Comparison of ENCODE assay signal across 25 cellular contexts in genomic region chr12:9762369-9762768, GRCh38. TPM values are rescaled to one million over a fixed set of nuclear protein-coding genes. Genes with fewer than 3 reads are reported as not detected.
DNase-seq lines count a peak whose midpoint lies in the region; ATAC-seq and TF ChIP-seq lines count a peak whose summit lies in the region.
"Had no signal": no experiment of that assay in that cellular context is flagged by ENCODE, and none has a peak within 500 bp of the region (broad histone marks: within the 10 kb centered on the region; RNA-seq: fewer than 3 reads in every experiment).

No MANE protein-coding gene starts in this region.

- H3K27ac ChIP-seq in CD8-positive, alpha-beta memory T cell (ENCODE audit: low read depth, low read length), result peak overlapping the region; percentile 10
- no peak overlapping the region for H3K27ac ChIP-seq in gastrocnemius medialis
- H3K27ac ChIP-seq: epithelial cell of prostate, hepatocyte, sigmoid colon, WERI-Rb-1 had no signal

- TF ChIP-seq POLR2A in gastrocnemius medialis (IDR thresholded peaks at IDR 0.05), result no peak

- intact Hi-C loops in activated CD4-positive, alpha-beta T cell treated with anti-CD3 and anti-CD28 coated beads for 36 hours (cut with DNase I, micrococcal nuclease), result no loop called here
- intact Hi-C loops in natural killer cell (cut with micrococcal nuclease), result no loop called here
- intact Hi-C loops in gastrocnemius medialis (cut with DNase I; ENCODE audit: low total_unique reads), result no loop called here

- TF ChIP-seq CTCF in natural killer cell (IDR thresholded peaks at IDR 0.05), result no peak
- TF ChIP-seq CTCF in osteocyte (IDR thresholded peaks at IDR 0.05), result no peak
- no peak for TF ChIP-seq CTCF in gastrocnemius medialis (IDR thresholded peaks at IDR 0.05 in 4 of 5, conservative IDR thresholded peaks at IDR 0.05 in 1 of 5)

- H3K27me3 ChIP-seq in CD8-positive, alpha-beta memory T cell (ENCODE audit: insufficient read depth, low read length, poor library complexity, severe bottlenecking), result no peaks in the 10 kb centered on the region
- H3K27me3 ChIP-seq in gastrocnemius medialis, result no peaks in the 10 kb centered on the region
- H3K27me3 ChIP-seq: hepatocyte, sigmoid colon had no signal

- CTCF ChIA-PET in activated CD4-positive, alpha-beta T cell treated with anti-CD3 and anti-CD28 coated beads for 36 hours (lab: Charles Lee), result interaction anchor here (8.1 to 22.1 kb wide), 3 partner anchors 13 to 37 kb away, joined by 113 to 804 read pairs (median 125); no protein-coding TSS in a partner anchor
- CTCF ChIA-PET in CD8-positive, alpha-beta memory T cell (lab: Charles Lee), result interaction anchor here (3.6 to 19.4 kb wide), 3 partner anchors 13 to 37 kb away, joined by 20 to 359 read pairs (median 98); no protein-coding TSS in a partner anchor

- no peaks in the 10 kb centered on the region for H3K27me3 Mint-ChIP-seq in activated CD4-positive, alpha-beta T cell treated with anti-CD3 and anti-CD28 coated beads for 36 hours
- no peaks in the 10 kb centered on the region for H3K27me3 Mint-ChIP-seq in CD8-positive, alpha-beta memory T cell
- H3K27me3 Mint-ChIP-seq in activated T-helper 17 cell treated with anti-CD3 and anti-CD28 coated beads, Interleukin-2, amount 50 U/mL, for 72 hours, result no peaks in the 10 kb centered on the region
- H3K27me3 Mint-ChIP-seq in natural killer cell (ENCODE audit: low read depth in 2 of 2), result no peaks in the 10 kb centered on the region
- H3K27me3 Mint-ChIP-seq in osteocyte (ENCODE audit: unreplicated experiment), result peaks cover 8% of the 10 kb centered on the region

- H3K4me1 ChIP-seq in CD8-positive, alpha-beta memory T cell (ENCODE audit: insufficient read depth, low read length), result peaks cover 42% of the 10 kb centered on the region
- H3K4me1 ChIP-seq in gastrocnemius medialis, result no peaks in the 10 kb centered on the region
- H3K4me1 ChIP-seq: BE2C, sigmoid colon had no signal

- H3K4me1 Mint-ChIP-seq in activated CD4-positive, alpha-beta T cell treated with anti-CD3 and anti-CD28 coated beads for 36 hours, result peaks cover 53% of the 10 kb centered on the region
- peaks cover 49 to 64% (median 62%) of the 10 kb centered on the region in 3 donors for H3K4me1 Mint-ChIP-seq in CD8-positive, alpha-beta memory T cell
- H3K4me1 Mint-ChIP-seq in activated T-helper 17 cell treated with anti-CD3 and anti-CD28 coated beads, Interleukin-2, amount 50 U/mL, for 72 hours, result peaks cover 50% of the 10 kb centered on the region
- H3K4me1 Mint-ChIP-seq in natural killer cell, result peaks cover 70 to 75% of the 10 kb centered on the region in 2 donors
- no peaks in the 10 kb centered on the region for H3K4me1 Mint-ChIP-seq in osteocyte (ENCODE audit: unreplicated experiment)

- no peak for ATAC-seq in activated CD4-positive, alpha-beta T cell treated with anti-CD3 and anti-CD28 coated beads for 36 hours
- ATAC-seq in activated T-helper 17 cell treated with anti-CD3 and anti-CD28 coated beads, Interleukin-2, amount 50 U/mL, for 72 hours (replicated peaks), result no peak
- ATAC-seq in natural killer cell (no peak), gastrocnemius medialis (no peak)
- ATAC-seq: GM12878 had no signal

- H3K27ac Mint-ChIP-seq in activated CD4-positive, alpha-beta T cell treated with anti-CD3 and anti-CD28 coated beads for 36 hours, result peak overlapping the region; percentile 100
- H3K27ac Mint-ChIP-seq in CD8-positive, alpha-beta memory T cell, result peak overlapping the region; percentile 97 to 100 (median 99)
- peak overlapping the region; percentile 98 for H3K27ac Mint-ChIP-seq in activated T-helper 17 cell treated with anti-CD3 and anti-CD28 coated beads, Interleukin-2, amount 50 U/mL, for 72 hours
- H3K27ac Mint-ChIP-seq in natural killer cell (peak overlapping the region; percentile 93 to 100), osteocyte (ENCODE audit: unreplicated experiment) (no peak overlapping the region)

- in situ Hi-C loops in gastrocnemius medialis (cut with MboI; ENCODE audit: low sequenced_read_pairs in 4 of 4), result no loop called here

- no peaks in the 10 kb centered on the region for H3K9me3 ChIP-seq in CD8-positive, alpha-beta memory T cell (ENCODE audit: low read length)
- no peaks in the 10 kb centered on the region for H3K9me3 ChIP-seq in gastrocnemius medialis
- H3K9me3 ChIP-seq: BE2C, sigmoid colon had no signal

- peaks cover 40% of the 10 kb centered on the region for H3K36me3 Mint-ChIP-seq in activated CD4-positive, alpha-beta T cell treated with anti-CD3 and anti-CD28 coated beads for 36 hours (ENCODE audit: low read depth)
- H3K36me3 Mint-ChIP-seq in CD8-positive, alpha-beta memory T cell, result peaks cover 10 to 30% (median 17%) of the 10 kb centered on the region in 3 donors
- H3K36me3 Mint-ChIP-seq in activated T-helper 17 cell treated with anti-CD3 and anti-CD28 coated beads, Interleukin-2, amount 50 U/mL, for 72 hours (ENCODE audit: low read depth), result peaks cover 54% of the 10 kb centered on the region
- H3K36me3 Mint-ChIP-seq in natural killer cell, result peaks cover 19% of the 10 kb centered on the region
- no peaks in the 10 kb centered on the region for H3K36me3 Mint-ChIP-seq in osteocyte (ENCODE audit: unreplicated experiment)

- peak overlapping the region; percentile 4 for H3K4me3 ChIP-seq in CD8-positive, alpha-beta memory T cell (ENCODE audit: low read length)
- no peak overlapping the region for H3K4me3 ChIP-seq in gastrocnemius medialis
- H3K4me3 ChIP-seq: GM12878, hepatocyte, lung, sigmoid colon had no signal

- POLR2A ChIA-PET in activated CD4-positive, alpha-beta T cell treated with anti-CD3 and anti-CD28 coated beads for 36 hours (lab: Charles Lee), result interaction anchor here (2.1 to 8.2 kb wide), 4 partner anchors 11 to 115 kb away, joined by 21 to 191 read pairs (median 68); partner anchors contain the start of gene CLEC2D
- POLR2A ChIA-PET in CD8-positive, alpha-beta memory T cell (lab: Charles Lee), result interaction anchor here (2.0 to 3.3 kb wide), 2 partner anchors 12 to 114 kb away, joined by 12 to 15 read pairs; no protein-coding TSS in a partner anchor

- peak overlapping the region; percentile 99 for H3K4me3 Mint-ChIP-seq in activated CD4-positive, alpha-beta T cell treated with anti-CD3 and anti-CD28 coated beads for 36 hours
- H3K4me3 Mint-ChIP-seq in CD8-positive, alpha-beta memory T cell, result peak overlapping the region; percentile 12 to 100 (median 42)
- peak overlapping the region; percentile 96 for H3K4me3 Mint-ChIP-seq in activated T-helper 17 cell treated with anti-CD3 and anti-CD28 coated beads, Interleukin-2, amount 50 U/mL, for 72 hours
- H3K4me3 Mint-ChIP-seq in natural killer cell (peak overlapping the region; percentile 71), osteocyte (ENCODE audit: unreplicated experiment) (no peak overlapping the region)

- peaks cover 2% of the 10 kb centered on the region for H3K9me3 Mint-ChIP-seq in activated CD4-positive, alpha-beta T cell treated with anti-CD3 and anti-CD28 coated beads for 36 hours (ENCODE audit: low read depth)
- peaks cover 0 to 4% (median 0%) of the 10 kb centered on the region in 5 donors for H3K9me3 Mint-ChIP-seq in CD8-positive, alpha-beta memory T cell
- peaks cover 5% of the 10 kb centered on the region for H3K9me3 Mint-ChIP-seq in activated T-helper 17 cell treated with anti-CD3 and anti-CD28 coated beads, Interleukin-2, amount 50 U/mL, for 72 hours
- H3K9me3 Mint-ChIP-seq in natural killer cell (no peaks in the 10 kb centered on the region), osteocyte (ENCODE audit: unreplicated experiment) (no peaks in the 10 kb centered on the region)

- H3K36me3 ChIP-seq in CD8-positive, alpha-beta memory T cell (ENCODE audit: insufficient read depth, low read length), result no peaks in the 10 kb centered on the region
- H3K36me3 ChIP-seq in gastrocnemius medialis, result no peaks in the 10 kb centered on the region
- H3K36me3 ChIP-seq: BE2C, sigmoid colon, WERI-Rb-1 had no signal

- DNase-seq in activated CD4-positive, alpha-beta T cell treated with anti-CD3 and anti-CD28 coated beads for 36 hours, result no peak
- DNase-seq in activated CD4-positive, alpha-beta T cell treated with anti-CD3 and anti-CD28 coated beads for 48 hours, result no peak
- DNase-seq in CD8-positive, alpha-beta memory T cell, result no peak
- DNase-seq in natural killer cell (no peak), osteocyte (ENCODE audit: extremely low spot score, unreplicated experiment) (no peak), gastrocnemius medialis (no peak)
- no peak for DNase-seq in stimulated activated naive CD4-positive, alpha-beta T cell (lab: John Stamatoyannopoulos, UW)
- DNase-seq: BE2C, dermis blood vessel endothelial cell, foreskin fibroblast, islet precursor cell, NCI-H1417, NCI-H526 treated with DMSO at 0.1 percent for 48 hours, SHP77, sigmoid colon, WERI-Rb-1 had no signal

RNA-seq across cellular contexts. Expression of gene CD69, which starts 1.7 kb away (rescaled TPM):
- 100 to 1,000 TPM in 1 of 2 experiments, 10 to 100 TPM in 1; 97.9 to 127 TPM for total RNA-seq in activated CD4-positive, alpha-beta T cell treated with anti-CD3 and anti-CD28 coated beads for 36 hours
- 10 to 100 TPM; 66.8 to 67.1 TPM for total RNA-seq in CD8-positive, alpha-beta memory T cell
- 253 TPM for polyA plus RNA-seq in CD8-positive, alpha-beta memory T cell
- 100 to 1,000 TPM in 1 of 2 donors, 10 to 100 TPM in 1; 51.8 to 150 TPM for total RNA-seq in activated T-helper 17 cell treated with anti-CD3 and anti-CD28 coated beads, Interleukin-2, amount 50 U/mL, for 72 hours
- total RNA-seq in natural killer cell (1,000 to 10,000 TPM in 1 of 3 donors, 100 to 1,000 TPM in 2; 739 to 1,541 (median 990) TPM), osteocyte (not detected in 2 replicates), gastrocnemius medialis (under 1 TPM in 3 of 4 donors, not detected in 1; 0.41 to 0.72 (median 0.51) TPM)
- total RNA-seq: A172, H1, myocyte had no signal
- polyA plus RNA-seq: H1 had no signal

RNA-seq across cellular contexts. Expression of gene CLECL1, which starts 29.5 kb away (rescaled TPM):
- 1 to 10 TPM; 3.1 to 3.8 TPM for total RNA-seq in activated CD4-positive, alpha-beta T cell treated with anti-CD3 and anti-CD28 coated beads for 36 hours
- 1 to 10 TPM; 3.6 to 4.7 TPM for total RNA-seq in CD8-positive, alpha-beta memory T cell
- 14.3 TPM for polyA plus RNA-seq in CD8-positive, alpha-beta memory T cell
- 1 to 10 TPM; 6.1 to 7.7 TPM for total RNA-seq in activated T-helper 17 cell treated with anti-CD3 and anti-CD28 coated beads, Interleukin-2, amount 50 U/mL, for 72 hours
- total RNA-seq in natural killer cell, result 1 to 10 TPM in 1 of 3 donors, under 1 TPM in 2; 0.64 to 1.5 (median 0.72) TPM
- not detected in 2 replicates for total RNA-seq in osteocyte
- not detected for total RNA-seq in gastrocnemius medialis
- total RNA-seq: A172, dermis blood vessel endothelial cell, H1, hepatocyte, HT1080, myocyte, sigmoid colon had no signal
- polyA plus RNA-seq: H1, hepatocyte had no signal

Comparison
In these comparisons a context has a peak if more than half of its experiments do, and no peak if none do; other contexts are left out.
1. RNA of gene CD69, which starts 1.7 kb away (total RNA-seq): 739 to 1,541 TPM in natural killer cell, 51.8 to 150 TPM in activated T-helper 17 cell treated with anti-CD3 and anti-CD28 coated beads, Interleukin-2, amount 50 U/mL, for 72 hours, 97.9 to 127 TPM in activated CD4-positive, alpha-beta T cell treated with anti-CD3 and anti-CD28 coated beads for 36 hours and 66.8 to 67.1 TPM in CD8-positive, alpha-beta memory T cell; 0.41 to 0.72 TPM in gastrocnemius medialis and not detected in osteocyte; every median in the first group is over 10 times any median in the second.